Comparison of ENCODE assay signal across 1 cellular context in the genomic region with DNA sequence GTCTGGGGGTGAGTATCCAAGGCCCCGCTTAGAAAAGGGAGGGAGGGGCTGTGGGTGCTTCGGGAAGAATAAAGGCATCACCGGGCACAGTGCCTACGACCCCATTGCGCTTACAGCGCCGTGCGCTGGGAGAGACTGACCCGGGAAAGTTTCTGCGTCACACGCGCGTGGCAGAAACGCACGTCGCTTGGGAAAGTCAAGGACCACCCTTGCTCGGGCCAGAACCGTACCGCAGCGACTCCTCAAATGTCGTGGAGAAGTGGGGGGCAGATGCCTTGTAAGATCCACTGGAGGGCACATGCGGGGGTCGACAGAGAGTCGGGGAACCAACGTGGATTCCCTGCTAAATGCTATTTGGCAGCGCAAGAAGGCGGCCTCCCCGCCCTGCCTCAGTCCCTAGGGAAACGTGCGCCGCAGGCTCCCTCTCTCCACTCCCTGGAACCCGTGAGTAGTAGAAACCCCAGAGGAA.
TF ChIP-seq lines count a peak whose summit lies in the region.

No MANE protein-coding gene starts in this region.

TF ChIP-seq in HCT116, 20 proteins besides CTCF, POLR2A, EP300 and RAD21 (continued from another document):
- TF ChIP-seq REST (IDR thresholded peaks at IDR 0.05; ENCODE audit: low read depth) (no peak), CEBPB (IDR thresholded peaks at IDR 0.05; ENCODE audit: low read depth) (no peak), SP1 (IDR thresholded peaks at IDR 0.05; ENCODE audit: low read depth) (no peak), ZNF274 (IDR thresholded peaks at IDR 0.05; ENCODE audit: low read depth, low read length) (no peak), SIN3A (IDR thresholded peaks at IDR 0.05; ENCODE audit: low read depth) (no peak), CBX3 (IDR thresholded peaks at IDR 0.05; ENCODE audit: low read depth) (no peak)
- TF ChIP-seq, protein P1, sequence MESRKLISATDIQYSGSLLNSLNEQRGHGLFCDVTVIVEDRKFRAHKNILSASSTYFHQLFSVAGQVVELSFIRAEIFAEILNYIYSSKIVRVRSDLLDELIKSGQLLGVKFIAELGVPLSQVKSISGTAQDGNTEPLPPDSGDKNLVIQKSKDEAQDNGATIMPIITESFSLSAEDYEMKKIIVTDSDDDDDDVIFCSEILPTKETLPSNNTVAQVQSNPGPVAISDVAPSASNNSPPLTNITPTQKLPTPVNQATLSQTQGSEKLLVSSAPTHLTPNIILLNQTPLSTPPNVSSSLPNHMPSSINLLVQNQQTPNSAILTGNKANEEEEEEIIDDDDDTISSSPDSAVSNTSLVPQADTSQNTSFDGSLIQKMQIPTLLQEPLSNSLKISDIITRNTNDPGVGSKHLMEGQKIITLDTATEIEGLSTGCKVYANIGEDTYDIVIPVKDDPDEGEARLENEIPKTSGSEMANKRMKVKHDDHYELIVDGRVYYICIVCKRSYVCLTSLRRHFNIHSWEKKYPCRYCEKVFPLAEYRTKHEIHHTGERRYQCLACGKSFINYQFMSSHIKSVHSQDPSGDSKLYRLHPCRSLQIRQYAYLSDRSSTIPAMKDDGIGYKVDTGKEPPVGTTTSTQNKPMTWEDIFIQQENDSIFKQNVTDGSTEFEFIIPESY (IDR thresholded peaks at IDR 0.05; ENCODE audit: extremely low read depth, insufficient replicate concordance, low read length) = no peak
